ENCODE assay signal across 28 cellular contexts in the genomic region with DNA sequence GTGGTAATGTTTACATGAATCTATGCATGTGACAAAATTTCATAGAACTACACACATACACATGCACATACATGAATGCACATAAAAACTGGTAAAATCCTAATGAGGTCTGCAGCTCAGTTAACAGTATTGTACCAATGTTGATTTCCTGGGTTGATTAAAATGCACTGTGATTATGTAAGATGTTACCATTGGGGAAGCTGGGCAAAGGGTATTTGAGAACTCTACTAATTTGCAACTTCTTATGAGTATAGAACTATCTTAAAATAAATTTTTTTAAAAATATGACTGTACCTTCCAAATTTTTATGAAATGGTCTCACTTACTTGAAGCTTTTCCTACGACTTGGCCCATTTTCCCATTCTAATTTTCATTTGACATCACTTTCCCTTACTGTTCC.
"Had no signal": no experiment of that assay in that cellular context is flagged by ENCODE, and none has a peak within 500 bp of the region (broad histone marks: within the 10 kb centered on the region; RNA-seq: fewer than 3 reads in every experiment).

No MANE protein-coding gene starts in this region.

- H3K27me3 Mint-ChIP-seq: stimulated activated memory B cell treated with anti-CD40 and anti-IgM and Interleukin-4, amounts not matched to agents 10 μg/mL and 1 μg/mL and 100 μg/mL, for 72 hours; type B pancreatic cell had no signal

- H3K4me1 ChIP-seq: stomach, suprapubic skin, testis, tibial artery, tibial nerve, transverse colon, upper lobe of left lung, upper lobe of right lung, uterus, vagina had no signal

- H3K9me3 ChIP-seq: suprapubic skin, testis, thoracic aorta, thyroid gland, tibial artery, transverse colon, upper lobe of left lung, upper lobe of right lung, uterus, vagina had no signal

- H3K27ac ChIP-seq: stomach, suprapubic skin, testis, thoracic aorta, thyroid gland, tibial artery, tibial nerve, transverse colon, upper lobe of left lung, upper lobe of right lung, uterus, vagina had no signal

- H3K9me3 Mint-ChIP-seq: stimulated activated effector memory CD8-positive, alpha-beta T cell treated with anti-CD3 and anti-CD28 coated beads, Interleukin-12 subunit alpha, Interleukin-12 subunit beta, amount 100 ng/mL, for 72 hours; stimulated activated naive CD8-positive, alpha-beta T cell treated with anti-CD3 and anti-CD28 coated beads, Interleukin-15, amount 100 ng/mL, for 72 hours; type B pancreatic cell had no signal

- H3K36me3 Mint-ChIP-seq: stimulated activated effector memory CD8-positive, alpha-beta T cell treated with anti-CD3 and anti-CD28 coated beads, Interleukin-12 subunit alpha, Interleukin-12 subunit beta, amount 100 ng/mL, for 72 hours; stimulated activated memory B cell treated with anti-CD40 and anti-IgM and Interleukin-4, amounts not matched to agents 10 μg/mL and 1 μg/mL and 100 μg/mL, for 72 hours; stimulated activated naive B cell treated with anti-CD40 and anti-IgM and Interleukin-4, amounts not matched to agents 10 μg/mL and 1 μg/mL and 100 μg/mL, for 72 hours; type B pancreatic cell had no signal

- H3K4me3 Mint-ChIP-seq: stimulated activated effector memory CD8-positive, alpha-beta T cell treated with anti-CD3 and anti-CD28 coated beads, Interleukin-12 subunit alpha, Interleukin-12 subunit beta, amount 100 ng/mL, for 72 hours; stimulated activated memory B cell treated with anti-CD40 and anti-IgM and Interleukin-4, amounts not matched to agents 10 μg/mL and 1 μg/mL and 100 μg/mL, for 72 hours; stimulated activated naive B cell treated with anti-CD40 and anti-IgM and Interleukin-4, amounts not matched to agents 10 μg/mL and 1 μg/mL and 100 μg/mL, for 72 hours; stimulated activated naive CD8-positive, alpha-beta T cell treated with anti-CD3 and anti-CD28 coated beads, Interleukin-15, amount 100 ng/mL, for 72 hours; stimulated activated naive CD8-positive, alpha-beta T cell treated with anti-CD3 and anti-CD28 coated beads, Interleukin-15, Interleukin-2, amounts not matched to agents 100 ng/mL and 50 ng/mL, for 24 hours; type B pancreatic cell had no signal

- H3K36me3 ChIP-seq: stomach, suprapubic skin, thoracic aorta, thyroid gland, tibial artery, tibial nerve, transverse colon, upper lobe of left lung, upper lobe of right lung, uterus, vagina had no signal

- H3K27ac Mint-ChIP-seq: stimulated activated effector memory CD8-positive, alpha-beta T cell treated with anti-CD3 and anti-CD28 coated beads, Interleukin-12 subunit alpha, Interleukin-12 subunit beta, amount 100 ng/mL, for 72 hours; stimulated activated memory B cell treated with anti-CD40 and anti-IgM and Interleukin-4, amounts not matched to agents 10 μg/mL and 1 μg/mL and 100 μg/mL, for 72 hours; stimulated activated naive B cell treated with anti-CD40 and anti-IgM and Interleukin-4, amounts not matched to agents 10 μg/mL and 1 μg/mL and 100 μg/mL, for 72 hours; stimulated activated naive CD8-positive, alpha-beta T cell treated with anti-CD3 and anti-CD28 coated beads, Interleukin-15, amount 100 ng/mL, for 72 hours; stimulated activated naive CD8-positive, alpha-beta T cell treated with anti-CD3 and anti-CD28 coated beads, Interleukin-15, Interleukin-2, amounts not matched to agents 100 ng/mL and 50 ng/mL, for 24 hours; type B pancreatic cell had no signal

- DNase-seq: stimulated activated CD4-positive, alpha-beta T cell treated with anti-CD3 and anti-CD28 coated beads, Interleukin-2, amount 100 ng/mL, for 48 hours; stimulated activated CD4-positive, alpha-beta T cell treated with anti-CD3 and anti-CD28 coated beads, Interleukin-4, amount 100 ng/mL, for 1 hour; stimulated activated CD4-positive, alpha-beta T cell treated with anti-CD3 and anti-CD28 coated beads, Interleukin-4, amount 100 ng/mL, for 24 hours; stimulated activated CD4-positive, alpha-beta T cell treated with anti-CD3 and anti-CD28 coated beads, Interleukin-4, amount 100 ng/mL, for 4 hours; stimulated activated CD8-positive, alpha-beta memory T cell treated with anti-CD3 and anti-CD28 coated beads, Interleukin-4, amount 100 ng/mL, for 48 hours; stimulated activated naive B cell treated with anti-CD40 and anti-IgM and Interleukin-4, amounts not matched to agents 10 μg/mL and 1 μg/mL and 100 μg/mL, for 72 hours; stimulated activated naive CD4-positive, alpha-beta T cell; stimulated activated naive CD4-positive, alpha-beta T cell treated with Interleukin-2 at 50 U/mL for 16 hours; stimulated activated naive CD8-positive, alpha-beta T cell treated with anti-CD3 and anti-CD28 coated beads, Interleukin-15, amount 100 ng/mL, for 72 hours; stimulated activated naive CD8-positive, alpha-beta T cell treated with anti-CD3 and anti-CD28 coated beads, Interleukin-15, Interleukin-2, amounts not matched to agents 100 U/mL and 50 U/mL, for 24 hours; stomach; substantia nigra; testis; thyroid gland; tibial artery; transverse colon; trophoblast cell; upper lobe of left lung; upper lobe of right lung; uterus had no signal

- H3K4me3 ChIP-seq: stomach, suprapubic skin, testis, thoracic aorta, thyroid gland, tibial artery, tibial nerve, transverse colon, upper lobe of left lung, upper lobe of right lung, uterus, vagina had no signal

- H3K4me1 Mint-ChIP-seq: stimulated activated effector memory CD8-positive, alpha-beta T cell treated with anti-CD3 and anti-CD28 coated beads, Interleukin-12 subunit alpha, Interleukin-12 subunit beta, amount 100 ng/mL, for 72 hours; stimulated activated naive CD8-positive, alpha-beta T cell treated with anti-CD3 and anti-CD28 coated beads, Interleukin-15, amount 100 ng/mL, for 72 hours had no signal

- ATAC-seq: stimulated activated effector memory CD8-positive, alpha-beta T cell treated with anti-CD3 and anti-CD28 coated beads, Interleukin-12 subunit alpha, Interleukin-12 subunit beta, amount 100 ng/mL, for 72 hours; stimulated activated memory B cell treated with anti-CD40 and anti-IgM and Interleukin-4, amounts not matched to agents 10 μg/mL and 1 μg/mL and 100 μg/mL, for 72 hours; stimulated activated naive B cell treated with anti-CD40 and anti-IgM and Interleukin-4, amounts not matched to agents 10 μg/mL and 1 μg/mL and 100 μg/mL, for 72 hours; stimulated activated naive CD8-positive, alpha-beta T cell treated with anti-CD3 and anti-CD28 coated beads, Interleukin-15, amount 100 ng/mL, for 72 hours; stimulated activated naive CD8-positive, alpha-beta T cell treated with anti-CD3 and anti-CD28 coated beads, Interleukin-15, Interleukin-2, amounts not matched to agents 100 U/mL and 50 U/mL, for 24 hours; upper lobe of right lung had no signal
